In the genomic region with DNA sequence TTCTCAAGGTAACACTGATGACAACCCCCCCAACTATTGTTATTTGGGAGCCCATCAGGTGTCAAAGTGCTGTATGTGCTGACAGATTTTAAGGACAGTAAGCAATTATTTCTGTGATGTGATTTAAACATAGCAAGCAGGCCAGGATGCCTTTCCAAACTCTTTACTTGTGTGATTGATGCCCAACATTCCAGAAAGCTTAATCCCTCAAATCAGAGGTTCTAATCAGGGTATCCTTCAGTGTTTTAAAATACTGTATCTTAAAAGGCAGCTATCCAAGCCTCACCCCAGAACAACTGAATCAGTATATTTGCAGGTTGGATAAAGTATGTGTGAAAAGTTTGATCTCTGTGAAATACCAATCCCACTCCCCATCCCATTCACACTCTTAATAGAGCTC, we compare ENCODE assay signal across 20 cellular contexts.
"Had no signal": no experiment of that assay in that cellular context is flagged by ENCODE, and none has a peak within 500 bp of the region (broad histone marks: within the 10 kb centered on the region; RNA-seq: fewer than 3 reads in every experiment).

No MANE protein-coding gene starts in this region.

- ATAC-seq: natural killer cell treated with Interleukin-12 subunit alpha and Interleukin-12 subunit beta and Interleukin-15 and Interleukin-18, amount 100 ng/mL, for 72 hours; pancreas; stimulated activated naive B cell treated with anti-CD40 and anti-IgM and Interleukin-4, amounts not matched to agents 10 μg/mL and 1 μg/mL and 100 μg/mL, for 72 hours had no signal

- DNase-seq: dermis blood vessel endothelial cell; effector memory CD4-positive, alpha-beta T cell; erythroblast; esophagus squamous epithelium; hypothalamus; naive B cell; pancreas; retina; sigmoid colon; stimulated activated CD4-positive, alpha-beta T cell treated with anti-CD3 and anti-CD28 coated beads, Interleukin-15, amount 100 ng/mL, for 24 hours; stimulated activated CD4-positive, alpha-beta T cell treated with anti-CD3 and anti-CD28 coated beads, Interleukin-2, amount 100 ng/mL, for 48 hours; stimulated activated naive B cell treated with anti-CD40 and anti-IgM and Interleukin-4, amounts not matched to agents 10 μg/mL and 1 μg/mL and 100 μg/mL, for 72 hours; upper lobe of left lung had no signal

- H3K4me1 ChIP-seq: esophagus squamous epithelium, pancreas, sigmoid colon, upper lobe of left lung had no signal

- H3K36me3 ChIP-seq: esophagus squamous epithelium, neutrophil, pancreas, sigmoid colon, thoracic aorta, tibial nerve, upper lobe of left lung had no signal

- H3K9me3 ChIP-seq: esophagus squamous epithelium, neutrophil, pancreas, sigmoid colon, thoracic aorta, tibial nerve, upper lobe of left lung had no signal

- H3K27ac ChIP-seq: esophagus squamous epithelium, neutrophil, pancreas, sigmoid colon, upper lobe of left lung had no signal

- H3K27me3 ChIP-seq: esophagus squamous epithelium, neutrophil, pancreas, sigmoid colon, tibial nerve, upper lobe of left lung had no signal

- H3K4me3 ChIP-seq: coronary artery, esophagus squamous epithelium, lung, pancreas, sigmoid colon, skin epidermis, thoracic aorta, tibial nerve, upper lobe of left lung had no signal
